8 cellular contexts compared by ENCODE assay signal in genomic region chr7:13057462-13058200, GRCh38.
DNase-seq lines count a peak whose midpoint lies in the region; ATAC-seq and TF ChIP-seq lines count a peak whose summit lies in the region.

No MANE protein-coding gene starts in this region.

- H2AFZ ChIP-seq in Karpas-422 (ENCODE audit: low read length), result no peak overlapping the region

- intact Hi-C loops in lower lobe of right lung (cut with DNase I), result no loop called here

- CTCF ChIA-PET in HEK293T (lab: Yijun Ruan, JAX), result no interaction called here

- TF ChIP-seq CTCF in lower lobe of right lung (IDR thresholded peaks at IDR 0.05) (no peak), omental fat pad (IDR thresholded peaks at IDR 0.05) (no peak)

- H3K9me2 ChIP-seq in Karpas-422 (replicated peaks; ENCODE audit: insufficient read depth, low read length), result no peaks in the 10 kb centered on the region

- no peaks in the 10 kb centered on the region for H3K79me2 ChIP-seq in Karpas-422 (ENCODE audit: low read length)

- POLR2A ChIA-PET in HEK293T (lab: Yijun Ruan, JAX), result no interaction called here

- H3K4me1 ChIP-seq in Karpas-422 (ENCODE audit: low read length) (peaks cover 7% of the 10 kb centered on the region), lower lobe of right lung (peaks cover 16% of the 10 kb centered on the region)

- H3K9ac ChIP-seq in Karpas-422 (ENCODE audit: low read length), result no peak overlapping the region

- H3K4me2 ChIP-seq in Karpas-422 (ENCODE audit: low read depth, low read length, poor library complexity, severe bottlenecking), result peak overlapping the region; percentile 41

- H3K27ac ChIP-seq in Karpas-422 (ENCODE audit: low read length) (no peak overlapping the region), lower lobe of right lung (peak overlapping the region; percentile 64)

- peak; percentile 93 for ATAC-seq in GM18508 (IDR thresholded peaks at IDR 0.05; ENCODE audit: insufficient read depth, unreplicated experiment)
- ATAC-seq in GM21717 (IDR thresholded peaks at IDR 0.05; ENCODE audit: unreplicated experiment), result peak; percentile 96
- no peak for ATAC-seq in lower lobe of right lung
- ATAC-seq in omental fat pad (ENCODE audit: low FRiP score), result no peak

- H3K9me3 ChIP-seq in Karpas-422 (ENCODE audit: low read length) (no peaks in the 10 kb centered on the region), lower lobe of right lung (no peaks in the 10 kb centered on the region)

- no peaks in the 10 kb centered on the region for H3K36me3 ChIP-seq in Karpas-422 (ENCODE audit: insufficient read depth, low read length)
- no peaks in the 10 kb centered on the region for H3K36me3 ChIP-seq in lower lobe of right lung

- H3K27me3 ChIP-seq in Karpas-422 (ENCODE audit: low read length), result no peaks in the 10 kb centered on the region
- H3K27me3 ChIP-seq in lower lobe of right lung (ENCODE audit: low read depth), result no peaks in the 10 kb centered on the region

- H3K4me3 ChIP-seq in Karpas-422 (ENCODE audit: low read length) (0 out of 2 replicates have a peak overlapping the region, but pooled peaks have one; percentile 1), lower lobe of right lung (peak overlapping the region; percentile 28)

- H4K20me1 ChIP-seq in Karpas-422 (ENCODE audit: insufficient read depth, low read depth, low read length), result no peaks in the 10 kb centered on the region

- DNase-seq in Karpas-422 (peak; percentile 50), lower lobe of right lung (no peak), NCI-H524 (lab: John Stamatoyannopoulos, UW) (no peak), omental fat pad (ENCODE audit: low spot score) (no peak), HEK293T (ENCODE audit: extremely low spot score) (no peak)
- DNase-seq in activated CD4-positive, CD25-positive, alpha-beta regulatory T cell (lab: John Stamatoyannopoulos, UW), result no peak

TF ChIP-seq in HEK293T, 16 proteins besides CTCF, POLR2A, EP300 and RAD21:
- TF ChIP-seq PKNOX1 (IDR thresholded peaks at IDR 0.05) (no peak), CTBP1 (IDR thresholded peaks at IDR 0.05; ENCODE audit: borderline replicate concordance) (no peak), HDGF (IDR thresholded peaks at IDR 0.05; ENCODE audit: borderline replicate concordance) (no peak), SP1 (IDR thresholded peaks at IDR 0.05) (no peak), LEF1 (IDR thresholded peaks at IDR 0.05; ENCODE audit: borderline replicate concordance) (no peak), NFRKB (IDR thresholded peaks at IDR 0.05) (no peak), BHLHE40 (IDR thresholded peaks at IDR 0.05; ENCODE audit: borderline replicate concordance) (no peak), SUZ12 (IDR thresholded peaks at IDR 0.05) (no peak), ARNT (IDR thresholded peaks at IDR 0.05) (no peak)

Comparison
In these comparisons a context has a peak if more than half of its experiments do, and no peak if none do; other contexts are left out.
1. ATAC-seq: peak in GM18508 (single experiment) and GM21717 (single experiment); none in lower lobe of right lung (0 of 2) and omental fat pad (single experiment).